ENCODE assay signal across 1 cellular context in the genomic region with DNA sequence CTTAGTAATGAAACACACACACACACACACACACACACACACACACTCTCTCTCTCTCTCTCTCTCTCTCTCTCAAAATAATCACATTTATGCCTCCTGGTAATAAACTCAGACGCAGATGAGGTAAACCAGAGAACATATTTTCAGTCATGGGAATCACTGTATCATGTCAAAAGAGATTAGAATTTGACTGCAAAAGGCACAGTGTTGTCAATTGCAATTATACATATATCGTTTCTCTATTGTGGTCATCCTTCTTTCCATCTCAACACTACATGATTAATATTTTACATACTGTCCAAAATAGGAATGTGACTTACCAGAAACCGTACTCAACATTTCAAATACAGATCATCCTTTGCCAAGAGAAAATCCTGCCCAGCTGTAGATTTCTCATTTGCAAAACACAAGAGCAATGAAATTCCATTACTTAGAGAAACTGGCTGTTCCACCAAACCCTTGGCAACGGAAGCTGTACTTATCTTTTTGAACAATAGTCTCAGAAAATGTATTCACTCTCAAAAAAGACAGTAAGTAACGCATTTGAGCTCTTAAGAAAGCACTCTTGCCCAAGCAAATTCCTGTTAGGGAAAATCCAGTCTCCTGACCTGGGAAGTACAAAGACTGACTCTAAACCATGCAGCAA.
TF ChIP-seq lines count a peak whose summit lies in the region.

No MANE protein-coding gene starts in this region.

TF ChIP-seq in SK-N-SH, 30 proteins besides CTCF, POLR2A, EP300 and RAD21 (continued from another document):
- TF ChIP-seq, protein P1, sequence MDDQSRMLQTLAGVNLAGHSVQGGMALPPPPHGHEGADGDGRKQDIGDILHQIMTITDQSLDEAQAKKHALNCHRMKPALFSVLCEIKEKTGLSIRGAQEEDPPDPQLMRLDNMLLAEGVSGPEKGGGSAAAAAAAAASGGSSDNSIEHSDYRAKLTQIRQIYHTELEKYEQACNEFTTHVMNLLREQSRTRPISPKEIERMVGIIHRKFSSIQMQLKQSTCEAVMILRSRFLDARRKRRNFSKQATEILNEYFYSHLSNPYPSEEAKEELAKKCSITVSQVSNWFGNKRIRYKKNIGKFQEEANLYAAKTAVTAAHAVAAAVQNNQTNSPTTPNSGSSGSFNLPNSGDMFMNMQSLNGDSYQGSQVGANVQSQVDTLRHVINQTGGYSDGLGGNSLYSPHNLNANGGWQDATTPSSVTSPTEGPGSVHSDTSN (IDR thresholded peaks at IDR 0.05): peak; percentile 99
- TF ChIP-seq GATA2 (CRISPR knock-in tag; IDR thresholded peaks at IDR 0.05) (peak; percentile 63), CHD2 (IDR thresholded peaks at IDR 0.05; ENCODE audit: low read length, partially characterized antibody) (no peak), NRF1 (IDR thresholded peaks at IDR 0.05; ENCODE audit: low read depth, low read length) (no peak), MEF2A (IDR thresholded peaks at IDR 0.05; ENCODE audit: borderline replicate concordance, low read depth) (peak; percentile 71; the same call in 1 of the 2 replicates), TEAD4 (IDR thresholded peaks at IDR 0.05; ENCODE audit: borderline replicate concordance, insufficient read depth) (peak; percentile 96), GABPA (IDR thresholded peaks at IDR 0.05; ENCODE audit: low read depth) (no peak; the same call in 1 of the 2 replicates), SIN3A (IDR thresholded peaks at IDR 0.05; ENCODE audit: borderline replicate concordance, low read depth, low read length) (peak; percentile 84), RXRA (IDR thresholded peaks at IDR 0.05; ENCODE audit: borderline replicate concordance, low read depth) (peak; percentile 82), FOXM1 (IDR thresholded peaks at IDR 0.05; ENCODE audit: low read depth) (peak; percentile 93), FOSL2 (IDR thresholded peaks at IDR 0.05; ENCODE audit: borderline replicate concordance, low read depth) (peak; percentile 55; the same call in 1 of the 2 replicates), NFIC (IDR thresholded peaks at IDR 0.05; ENCODE audit: borderline replicate concordance) (peak; percentile 92; the same call in 1 of the 2 replicates), POLR2AphosphoS5 (IDR thresholded peaks at IDR 0.05; ENCODE audit: low read depth, low read length) (peak; percentile 93), SMC3 (IDR thresholded peaks at IDR 0.05; ENCODE audit: low read depth, low read length) (peak; percentile 16; the same call in 1 of the 2 replicates)
- TF ChIP-seq, protein P2, sequence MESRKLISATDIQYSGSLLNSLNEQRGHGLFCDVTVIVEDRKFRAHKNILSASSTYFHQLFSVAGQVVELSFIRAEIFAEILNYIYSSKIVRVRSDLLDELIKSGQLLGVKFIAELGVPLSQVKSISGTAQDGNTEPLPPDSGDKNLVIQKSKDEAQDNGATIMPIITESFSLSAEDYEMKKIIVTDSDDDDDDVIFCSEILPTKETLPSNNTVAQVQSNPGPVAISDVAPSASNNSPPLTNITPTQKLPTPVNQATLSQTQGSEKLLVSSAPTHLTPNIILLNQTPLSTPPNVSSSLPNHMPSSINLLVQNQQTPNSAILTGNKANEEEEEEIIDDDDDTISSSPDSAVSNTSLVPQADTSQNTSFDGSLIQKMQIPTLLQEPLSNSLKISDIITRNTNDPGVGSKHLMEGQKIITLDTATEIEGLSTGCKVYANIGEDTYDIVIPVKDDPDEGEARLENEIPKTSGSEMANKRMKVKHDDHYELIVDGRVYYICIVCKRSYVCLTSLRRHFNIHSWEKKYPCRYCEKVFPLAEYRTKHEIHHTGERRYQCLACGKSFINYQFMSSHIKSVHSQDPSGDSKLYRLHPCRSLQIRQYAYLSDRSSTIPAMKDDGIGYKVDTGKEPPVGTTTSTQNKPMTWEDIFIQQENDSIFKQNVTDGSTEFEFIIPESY (IDR thresholded peaks at IDR 0.05; ENCODE audit: borderline replicate concordance, low read depth): peak; percentile 82
- TF ChIP-seq, protein P3, sequence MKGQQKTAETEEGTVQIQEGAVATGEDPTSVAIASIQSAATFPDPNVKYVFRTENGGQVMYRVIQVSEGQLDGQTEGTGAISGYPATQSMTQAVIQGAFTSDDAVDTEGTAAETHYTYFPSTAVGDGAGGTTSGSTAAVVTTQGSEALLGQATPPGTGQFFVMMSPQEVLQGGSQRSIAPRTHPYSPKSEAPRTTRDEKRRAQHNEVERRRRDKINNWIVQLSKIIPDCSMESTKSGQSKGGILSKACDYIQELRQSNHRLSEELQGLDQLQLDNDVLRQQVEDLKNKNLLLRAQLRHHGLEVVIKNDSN (IDR thresholded peaks at IDR 0.05; ENCODE audit: borderline replicate concordance, low read depth): peak; percentile 36; the same call in 1 of the 2 replicates
- TF ChIP-seq, protein P4, sequence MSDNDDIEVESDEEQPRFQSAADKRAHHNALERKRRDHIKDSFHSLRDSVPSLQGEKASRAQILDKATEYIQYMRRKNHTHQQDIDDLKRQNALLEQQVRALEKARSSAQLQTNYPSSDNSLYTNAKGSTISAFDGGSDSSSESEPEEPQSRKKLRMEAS (IDR thresholded peaks at IDR 0.05; ENCODE audit: low read depth): peak; percentile 41; the same call in 1 of the 2 replicates
